In the genomic region with DNA sequence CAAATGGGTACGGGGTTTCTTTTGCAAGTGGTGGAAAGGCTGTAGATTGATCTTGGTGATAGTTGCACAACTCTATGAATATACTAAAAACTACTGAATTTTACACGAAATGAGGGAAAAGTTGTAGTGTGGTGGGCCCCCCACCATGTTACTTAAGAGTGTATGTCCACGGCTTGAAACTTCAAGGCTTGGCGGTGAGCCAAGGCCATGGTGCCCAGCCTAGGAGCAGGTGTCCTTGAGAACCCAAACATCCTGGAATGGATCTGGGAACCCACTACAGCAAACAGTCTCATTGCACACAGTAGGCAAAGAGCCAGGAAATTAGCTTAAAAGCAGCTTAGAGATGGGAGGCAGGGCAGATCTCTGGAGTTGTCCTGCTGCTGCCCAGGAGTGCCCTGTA, we compare ENCODE assay signal across 22 cellular contexts.
"Had no signal": no experiment of that assay in that cellular context is flagged by ENCODE, and none has a peak within 500 bp of the region (broad histone marks: within the 10 kb centered on the region; RNA-seq: fewer than 3 reads in every experiment).

No MANE protein-coding gene starts in this region.

- DNase-seq: cortex of kidney; effector CD8-positive, alpha-beta T cell; effector memory CD8-positive, alpha-beta T cell; endodermal cell; erythroblast; esophagus squamous epithelium; foreskin fibroblast; foreskin melanocyte; gastrocnemius medialis; glutamatergic neuron; head of caudate nucleus; heart right ventricle; hippocampal formation; left cardiac atrium; left lung; left ventricle myocardium superior; lower lobe of right lung; mesenchymal stem cell; mucosa of descending colon; naive B cell; naive thymus-derived CD8-positive, alpha-beta T cell had no signal

- ATAC-seq: effector memory CD8-positive, alpha-beta T cell; esophagus mucosa; gastrocnemius medialis; heart right ventricle; left cardiac atrium; left lung; left ventricle myocardium superior; lower lobe of right lung; mucosa of descending colon; naive thymus-derived CD8-positive, alpha-beta T cell had no signal
